In genomic region chr22:46377566-46378498, GRCh38 we compare ENCODE assay signal across 1 cellular context.
TF ChIP-seq lines count a peak whose summit lies in the region.

No MANE protein-coding gene starts in this region.

TF ChIP-seq in HepG2, 621 proteins besides CTCF, POLR2A, EP300 and RAD21 (continued from another document and continues in another):
- TF ChIP-seq ZFP91 (CRISPR knock-in tag; IDR thresholded peaks at IDR 0.05; ENCODE audit: borderline replicate concordance) (peak; percentile 73; the same call in 1 of the 2 replicates), RBFOX2 (IDR thresholded peaks at IDR 0.05; ENCODE audit: low read depth, low read length) (peak; percentile 49; the same call in 1 of the 2 replicates), MZF1 (CRISPR knock-in tag; IDR thresholded peaks at IDR 0.05; ENCODE audit: borderline replicate concordance) (no peak), TCF7L2 (IDR thresholded peaks at IDR 0.05; ENCODE audit: low read depth, low read length) (peak; percentile 77), ZSCAN29 (CRISPR knock-in tag; conservative IDR thresholded peaks at IDR 0.05) (no peak), ZNF12 (CRISPR knock-in tag; IDR thresholded peaks at IDR 0.05) (peak; percentile 29; the same call in 1 of the 2 replicates), TEAD3 (CRISPR knock-in tag; optimal IDR thresholded peaks at IDR 0.05; ENCODE audit: borderline replicate concordance) (peak; percentile 94), ZNF441 (CRISPR knock-in tag; IDR thresholded peaks at IDR 0.05; ENCODE audit: borderline replicate concordance) (no peak; the same call in 1 of the 2 replicates), ZBTB4 (CRISPR knock-in tag; IDR thresholded peaks at IDR 0.05; ENCODE audit: borderline replicate concordance) (peak; percentile 91; the same call in 1 of the 2 replicates), SOX13 (IDR thresholded peaks at IDR 0.05) (peak; percentile 82), SOX13 (CRISPR knock-in tag; conservative IDR thresholded peaks at IDR 0.05 in 1 of 2, IDR thresholded peaks at IDR 0.05 in 1 of 2) (peak in 1 of 2 experiments; percentile 89; a peak in 2 of 4 replicates), AHR (CRISPR knock-in tag; IDR thresholded peaks at IDR 0.05) (peak; percentile 79), KDM5B (CRISPR knock-in tag; IDR thresholded peaks at IDR 0.05; ENCODE audit: borderline replicate concordance) (peak; percentile 61; the same call in 1 of the 2 replicates), ZNF616 (CRISPR knock-in tag; IDR thresholded peaks at IDR 0.05; ENCODE audit: low read depth) (no peak), ZNF468 (CRISPR knock-in tag; IDR thresholded peaks at IDR 0.05) (no peak), REL (CRISPR knock-in tag; conservative IDR thresholded peaks at IDR 0.05) (no peak), ZNF772 (CRISPR knock-in tag; IDR thresholded peaks at IDR 0.05) (peak; percentile 59; the same call in 1 of the 2 replicates), CHD2 (IDR thresholded peaks at IDR 0.05; ENCODE audit: low read depth, low read length) (no peak), DMAP1 (CRISPR knock-in tag; IDR thresholded peaks at IDR 0.05) (peak; percentile 47; the same call in 1 of the 2 replicates), ELF3 (CRISPR knock-in tag; IDR thresholded peaks at IDR 0.05) (peak; percentile 37; the same call in 1 of the 2 replicates), ISX (CRISPR knock-in tag; conservative IDR thresholded peaks at IDR 0.05) (no peak), RBM22 (optimal IDR thresholded peaks at IDR 0.05; ENCODE audit: low read length) (no peak), ZBTB10 (CRISPR knock-in tag; IDR thresholded peaks at IDR 0.05; ENCODE audit: borderline replicate concordance) (0 out of 2 replicates have a peak, but pooled peaks have one; percentile 42), KAT8 (CRISPR knock-in tag; IDR thresholded peaks at IDR 0.05) (peak; percentile 83), MAZ (IDR thresholded peaks at IDR 0.05; ENCODE audit: borderline replicate concordance, low read depth, low read length) (peak; percentile 59; the same call in 1 of the 2 replicates), MAZ (CRISPR knock-in tag; IDR thresholded peaks at IDR 0.05; ENCODE audit: low read depth) (peak; percentile 76; the same call in 1 of the 2 replicates), FUBP1 (CRISPR knock-in tag; IDR thresholded peaks at IDR 0.05; ENCODE audit: borderline replicate concordance) (0 out of 2 replicates have a peak, but pooled peaks have one; percentile 85), THRA (CRISPR knock-in tag; IDR thresholded peaks at IDR 0.05; ENCODE audit: borderline replicate concordance) (peak; percentile 78; the same call in 1 of the 2 replicates), SRSF9 (IDR thresholded peaks at IDR 0.05; ENCODE audit: borderline replicate concordance, insufficient read depth, low read depth, low read length, poor library complexity, severe bottlenecking) (no peak), PHF20 (CRISPR knock-in tag; IDR thresholded peaks at IDR 0.05) (no peak), ZNF382 (CRISPR knock-in tag; IDR thresholded peaks at IDR 0.05; ENCODE audit: borderline replicate concordance) (no peak), JUNB (CRISPR knock-in tag; IDR thresholded peaks at IDR 0.05; ENCODE audit: borderline replicate concordance) (peak; percentile 99), MTF2 (CRISPR knock-in tag; IDR thresholded peaks at IDR 0.05; ENCODE audit: borderline replicate concordance) (no peak), ZNF407 (CRISPR knock-in tag; IDR thresholded peaks at IDR 0.05; ENCODE audit: not compliant biosample characterization) (no peak), KDM1A (CRISPR knock-in tag; IDR thresholded peaks at IDR 0.05) (no peak), SATB2 (CRISPR knock-in tag; IDR thresholded peaks at IDR 0.05) (no peak), ZNF652 (CRISPR knock-in tag; IDR thresholded peaks at IDR 0.05; ENCODE audit: borderline replicate concordance, low read depth) (no peak), KLF13 (CRISPR knock-in tag; IDR thresholded peaks at IDR 0.05) (no peak), KAT7 (CRISPR knock-in tag; IDR thresholded peaks at IDR 0.05; ENCODE audit: borderline replicate concordance) (no peak)
